ENCODE assay signal across 8 cellular contexts in the genomic region with DNA sequence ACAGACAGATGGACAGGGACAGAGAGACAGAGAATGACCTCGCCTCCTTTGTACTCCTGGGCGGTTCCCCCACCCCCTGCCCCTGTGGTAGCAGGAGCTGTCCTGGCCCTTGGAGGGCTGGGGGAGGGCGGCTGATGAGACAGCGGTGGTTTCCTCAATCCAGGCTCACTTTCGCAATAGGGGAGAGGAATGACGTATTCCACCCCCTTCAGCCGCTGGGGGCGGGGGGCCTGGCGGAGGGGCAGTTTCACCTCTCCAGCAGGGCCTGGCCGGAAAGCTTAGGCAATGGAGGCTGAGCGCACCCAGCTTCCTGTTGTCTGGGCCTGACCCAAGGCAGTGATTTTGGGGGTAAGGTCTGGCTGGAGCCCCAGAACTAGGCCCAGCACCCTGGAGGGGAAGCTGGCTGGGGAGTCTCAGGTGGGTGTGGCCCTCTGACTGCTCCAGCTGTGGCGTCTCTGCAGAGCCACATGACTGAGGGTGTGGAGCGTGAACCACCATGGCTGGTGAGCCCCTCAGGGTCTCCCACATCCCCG. TPM values are rescaled to one million over a fixed set of nuclear protein-coding genes. Genes with fewer than 3 reads are reported as not detected.
DNase-seq lines count a peak whose midpoint lies in the region; ATAC-seq and TF ChIP-seq lines count a peak whose summit lies in the region.

No MANE protein-coding gene starts in this region.

- H3K36me3 ChIP-seq in smooth muscle cell (ENCODE audit: low read depth): no peaks in the 10 kb centered on the region

- H3K4me2 ChIP-seq in smooth muscle cell: peak overlapping the region; percentile 74

- ATAC-seq in HG03045 (IDR thresholded peaks at IDR 0.05; ENCODE audit: unreplicated experiment) (peak; percentile 29), left cardiac atrium (peak; percentile 80 to 81)

- peak; percentile 97 for DNase-seq in SKM-1 (lab: John Stamatoyannopoulos, UW; ENCODE audit: unreplicated experiment)
- peak; percentile 80 for DNase-seq in activated naive CD4-positive, alpha-beta T cell treated with anti-CD3 and anti-CD28 coated beads, Interleukin-2, amount 50 U/mL, for 16 hours
- peak; percentile 88 for DNase-seq in left cardiac atrium
- DNase-seq in smooth muscle cell (lab: John Stamatoyannopoulos, UW; ENCODE audit: unreplicated experiment): peak; percentile 69
- DNase-seq in NCI-H2107 treated with DMSO at 0.1 percent for 48 hours (lab: John Stamatoyannopoulos, UW; ENCODE audit: unreplicated experiment): no peak
- no peak for DNase-seq in G401 (ENCODE audit: low spot score)

- no peaks in the 10 kb centered on the region for H4K20me1 ChIP-seq in smooth muscle cell (ENCODE audit: low read depth)

- no peaks in the 10 kb centered on the region for H3F3A ChIP-seq in smooth muscle cell (ENCODE audit: low read depth)

- TF ChIP-seq CTCF in GM12875 (IDR thresholded peaks at IDR 0.05; ENCODE audit: borderline replicate concordance, insufficient read depth, low read depth, low read length) (no peak), smooth muscle cell (IDR thresholded peaks at IDR 0.05; ENCODE audit: borderline replicate concordance, insufficient read depth, poor library complexity, severe bottlenecking) (no peak)

- H3K9me3 ChIP-seq in smooth muscle cell (replicated peaks; ENCODE audit: low read depth): no peaks in the 10 kb centered on the region

- H2AFZ ChIP-seq in smooth muscle cell (ENCODE audit: low read depth): peak overlapping the region; percentile 51

- H3K79me2 ChIP-seq in smooth muscle cell (ENCODE audit: low read depth): no peaks in the 10 kb centered on the region

- H3K27ac ChIP-seq in smooth muscle cell (ENCODE audit: low read depth): peak overlapping the region; percentile 63

- H3K4me3 ChIP-seq in GM12875 (ENCODE audit: low read depth, low read length): peak overlapping the region; percentile 1
- no peak overlapping the region for H3K4me3 ChIP-seq in smooth muscle cell

- WGBS in smooth muscle cell (ENCODE audit: low lambda C conversion rate): 29% methylated on average over 14 of the region's 14 CpGs

- in situ Hi-C loops in G401 (cut with HindIII; ENCODE audit: low sequenced_read_pairs): no loop called here

- peaks cover 17% of the 10 kb centered on the region for H3K4me1 ChIP-seq in smooth muscle cell (ENCODE audit: low read depth)

- H3K27me3 ChIP-seq in smooth muscle cell (ENCODE audit: low read depth): peaks cover 3% of the 10 kb centered on the region

- intact Hi-C loops in left cardiac atrium (cut with DNase I): no loop called here

- H3K9ac ChIP-seq in smooth muscle cell (ENCODE audit: low read depth): peak overlapping the region; percentile 50

RNA-seq across cellular contexts. Expression of a gene that starts 7.4 kb away (rescaled TPM):
- total RNA-seq in left cardiac atrium (10 to 100 TPM; 16.6 to 18.6 TPM), smooth muscle cell (0.90 TPM in 1 of 2 replicates, not detected in the other)
- polyA plus RNA-seq in smooth muscle cell: 0.37 and 1.3 TPM in 2 replicates
- total RNA-seq in G401 (2014; rRNA removed; shearing (Covaris generic)): 6.1 and 17.9 TPM in 2 replicates

RNA-seq across cellular contexts. Expression of a gene that starts 32.8 kb away (rescaled TPM):
- total RNA-seq in left cardiac atrium (not detected), smooth muscle cell (not detected in 2 replicates)
- polyA plus RNA-seq in smooth muscle cell: 0.27 TPM in 1 of 2 replicates, not detected in the other
- not detected in 2 replicates for total RNA-seq in G401 (2014; rRNA removed; shearing (Covaris generic))

Comparison
In these comparisons a context has a peak if more than half of its experiments do, and no peak if none do; other contexts are left out.
1. DNase-seq: peak in SKM-1 (single experiment), activated naive CD4-positive, alpha-beta T cell treated with anti-CD3 and anti-CD28 coated beads, Interleukin-2, amount 50 U/mL, for 16 hours (single experiment), left cardiac atrium (single experiment) and smooth muscle cell (single experiment); none in NCI-H2107 treated with DMSO at 0.1 percent for 48 hours (single experiment) and G401 (single experiment).